ENCODE assay signal across 7 cellular contexts in the genomic region with DNA sequence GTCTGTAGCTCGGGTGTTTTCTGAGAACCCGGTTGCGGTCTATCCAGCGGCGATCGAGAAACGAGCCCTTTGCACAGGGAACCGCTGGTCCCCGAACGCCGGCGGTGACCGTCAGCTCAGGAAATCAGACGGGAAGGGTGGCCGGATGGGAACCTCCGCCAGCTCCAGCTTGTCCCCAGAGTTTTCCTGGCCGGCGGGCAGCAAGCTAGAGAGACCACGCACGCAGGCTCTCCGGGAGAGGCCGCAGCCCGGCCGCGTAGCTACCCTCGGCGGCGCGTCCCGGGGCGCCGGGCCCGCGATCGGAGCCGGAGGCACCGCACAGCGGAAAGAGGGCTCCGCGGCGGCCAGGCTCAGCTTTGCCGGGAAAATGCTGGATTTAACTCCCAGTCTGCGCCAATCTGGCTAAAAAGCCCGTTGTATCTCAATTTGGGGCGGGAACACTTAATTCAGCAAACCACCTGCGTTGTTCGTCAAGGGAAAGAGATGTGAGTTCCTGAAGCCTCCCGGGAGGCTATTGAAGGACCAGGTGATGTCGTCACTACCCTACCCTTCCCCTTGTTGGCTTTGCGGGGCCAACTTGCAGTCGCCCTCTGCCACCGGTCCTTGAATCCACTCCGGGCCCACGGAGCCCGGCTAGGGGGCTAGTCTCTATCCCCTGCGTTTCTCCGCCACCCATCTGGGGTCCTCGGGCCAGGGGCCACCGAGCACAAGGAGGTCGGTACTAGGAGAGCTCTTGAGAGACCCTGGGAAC. TPM values are rescaled to one million over a fixed set of nuclear protein-coding genes. Genes with fewer than 3 reads are reported as not detected.
DNase-seq lines count a peak whose midpoint lies in the region; ATAC-seq and TF ChIP-seq lines count a peak whose summit lies in the region.

No MANE protein-coding gene starts in this region.

- no peaks in the 10 kb centered on the region for H3K36me3 Mint-ChIP-seq in central memory CD8-positive, alpha-beta T cell (ENCODE audit: insufficient read depth)

- peaks cover 10% of the 10 kb centered on the region for H3K4me1 Mint-ChIP-seq in central memory CD8-positive, alpha-beta T cell

- no peak for ATAC-seq in central memory CD8-positive, alpha-beta T cell (replicated peaks; ENCODE audit: extremely low read depth, poor library complexity, severe bottlenecking)
- no peak for ATAC-seq in HG03565 (IDR thresholded peaks at IDR 0.05; ENCODE audit: unreplicated experiment)

- TF ChIP-seq CTCF in GM12875 (IDR thresholded peaks at IDR 0.05; ENCODE audit: borderline replicate concordance, insufficient read depth, low read depth, low read length) (no peak), kidney epithelial cell (IDR thresholded peaks at IDR 0.05; ENCODE audit: insufficient read depth, low read length, poor library complexity, severe bottlenecking) (no peak)

- no peaks in the 10 kb centered on the region for H3K9me3 Mint-ChIP-seq in central memory CD8-positive, alpha-beta T cell

- no peaks in the 10 kb centered on the region for H3K36me3 ChIP-seq in kidney epithelial cell (ENCODE audit: control insufficient read depth, insufficient read depth, low read length)

- H3K27me3 ChIP-seq in kidney epithelial cell (ENCODE audit: control insufficient read depth, insufficient read depth, low read length), result peaks cover 7% of the 10 kb centered on the region

- H3K4me3 ChIP-seq in GM12875 (ENCODE audit: low read depth, low read length) (peak overlapping the region; percentile 34), kidney epithelial cell (ENCODE audit: low read depth, low read length) (peak overlapping the region; percentile 39)

- H3K4me3 Mint-ChIP-seq in central memory CD8-positive, alpha-beta T cell, result peak overlapping the region; percentile 80

- DNase-seq in RPMI7951 (ENCODE audit: low read depth) (peak; percentile 35), kidney epithelial cell (ENCODE audit: low read depth) (no peak), GF-D8 (lab: John Stamatoyannopoulos, UW) (no peak)
- DNase-seq in central memory CD8-positive, alpha-beta T cell (ENCODE audit: low spot score in 2 of 2), result no peak
- peak; percentile 2 for DNase-seq in stimulated activated CD4-positive, alpha-beta T cell treated with anti-CD3 and anti-CD28 coated beads, Interleukin-1b, Interleukin-23, amount 100 ng/mL, for 48 hours

- peaks cover 27% of the 10 kb centered on the region for H3K27me3 Mint-ChIP-seq in central memory CD8-positive, alpha-beta T cell

- peak overlapping the region; percentile 23 for H3K27ac Mint-ChIP-seq in central memory CD8-positive, alpha-beta T cell (ENCODE audit: low read depth)

RNA-seq across cellular contexts. Expression of gene CH25H, which starts 0.9 kb away (rescaled TPM):
- 0.49 and 0.72 TPM in 2 replicates for total RNA-seq in RPMI7951 (2014; rRNA removed; shearing (Covaris generic))
- 0.29 and 0.34 TPM in 2 replicates for total RNA-seq in kidney epithelial cell

RNA-seq across cellular contexts. Expression of gene LIPA, which starts 43.6 kb away (rescaled TPM):
- 57.1 and 74.7 TPM in 2 replicates for total RNA-seq in RPMI7951 (2014; rRNA removed; shearing (Covaris generic))
- total RNA-seq in kidney epithelial cell, result 59.2 and 67.6 TPM in 2 replicates

Comparison
In these comparisons a context has a peak if more than half of its experiments do, and no peak if none do; other contexts are left out.
1. DNase-seq: peak in RPMI7951 (single experiment) and stimulated activated CD4-positive, alpha-beta T cell treated with anti-CD3 and anti-CD28 coated beads, Interleukin-1b, Interleukin-23, amount 100 ng/mL, for 48 hours (single experiment); none in central memory CD8-positive, alpha-beta T cell (0 of 2), kidney epithelial cell (single experiment) and GF-D8 (single experiment).